2 cellular contexts compared by ENCODE assay signal in the genomic region with DNA sequence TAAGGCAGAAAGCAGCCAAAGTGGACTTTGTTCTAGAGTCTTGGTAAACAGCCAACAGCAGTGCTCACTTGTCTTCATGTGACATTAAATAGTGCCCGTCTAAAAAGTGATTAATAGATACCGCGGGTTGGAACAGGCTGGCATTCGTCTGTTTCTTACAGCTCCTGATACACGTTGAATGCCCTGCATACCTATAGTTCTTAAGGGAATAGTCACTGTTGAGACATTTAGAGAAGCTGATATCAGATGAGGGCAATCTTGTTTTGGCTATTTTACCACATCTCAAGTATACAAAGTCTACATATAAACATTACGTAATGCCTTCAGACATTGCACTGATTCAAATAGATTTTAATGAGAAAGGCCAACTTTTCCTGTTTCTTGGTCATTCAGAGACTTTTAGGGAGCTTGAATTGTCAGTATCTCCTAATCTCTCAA.
TF ChIP-seq lines count a peak whose summit lies in the region.

No MANE protein-coding gene starts in this region.

TF ChIP-seq in Ishikawa, 13 proteins besides CTCF, POLR2A, EP300 and RAD21 (continued from another document):
- TF ChIP-seq CEBPB (IDR thresholded peaks at IDR 0.05) (peak; percentile 25; the same call in 1 of the 2 replicates), TEAD4 (IDR thresholded peaks at IDR 0.05) (peak; percentile 74)

TF ChIP-seq in H1, 55 proteins besides CTCF, POLR2A, EP300 and RAD21 (continued from another document):
- TF ChIP-seq TBP (IDR thresholded peaks at IDR 0.05; ENCODE audit: low read depth, low read length): no peak
- no peak for TF ChIP-seq JUN (IDR thresholded peaks at IDR 0.05; ENCODE audit: low read depth, low read length)
- TF ChIP-seq, protein P1, sequence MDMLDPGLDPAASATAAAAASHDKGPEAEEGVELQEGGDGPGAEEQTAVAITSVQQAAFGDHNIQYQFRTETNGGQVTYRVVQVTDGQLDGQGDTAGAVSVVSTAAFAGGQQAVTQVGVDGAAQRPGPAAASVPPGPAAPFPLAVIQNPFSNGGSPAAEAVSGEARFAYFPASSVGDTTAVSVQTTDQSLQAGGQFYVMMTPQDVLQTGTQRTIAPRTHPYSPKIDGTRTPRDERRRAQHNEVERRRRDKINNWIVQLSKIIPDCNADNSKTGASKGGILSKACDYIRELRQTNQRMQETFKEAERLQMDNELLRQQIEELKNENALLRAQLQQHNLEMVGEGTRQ (IDR thresholded peaks at IDR 0.05; ENCODE audit: low read length): no peak
- no peak for TF ChIP-seq CHD2 (IDR thresholded peaks at IDR 0.05; ENCODE audit: low read length)
- TF ChIP-seq, protein P2, sequence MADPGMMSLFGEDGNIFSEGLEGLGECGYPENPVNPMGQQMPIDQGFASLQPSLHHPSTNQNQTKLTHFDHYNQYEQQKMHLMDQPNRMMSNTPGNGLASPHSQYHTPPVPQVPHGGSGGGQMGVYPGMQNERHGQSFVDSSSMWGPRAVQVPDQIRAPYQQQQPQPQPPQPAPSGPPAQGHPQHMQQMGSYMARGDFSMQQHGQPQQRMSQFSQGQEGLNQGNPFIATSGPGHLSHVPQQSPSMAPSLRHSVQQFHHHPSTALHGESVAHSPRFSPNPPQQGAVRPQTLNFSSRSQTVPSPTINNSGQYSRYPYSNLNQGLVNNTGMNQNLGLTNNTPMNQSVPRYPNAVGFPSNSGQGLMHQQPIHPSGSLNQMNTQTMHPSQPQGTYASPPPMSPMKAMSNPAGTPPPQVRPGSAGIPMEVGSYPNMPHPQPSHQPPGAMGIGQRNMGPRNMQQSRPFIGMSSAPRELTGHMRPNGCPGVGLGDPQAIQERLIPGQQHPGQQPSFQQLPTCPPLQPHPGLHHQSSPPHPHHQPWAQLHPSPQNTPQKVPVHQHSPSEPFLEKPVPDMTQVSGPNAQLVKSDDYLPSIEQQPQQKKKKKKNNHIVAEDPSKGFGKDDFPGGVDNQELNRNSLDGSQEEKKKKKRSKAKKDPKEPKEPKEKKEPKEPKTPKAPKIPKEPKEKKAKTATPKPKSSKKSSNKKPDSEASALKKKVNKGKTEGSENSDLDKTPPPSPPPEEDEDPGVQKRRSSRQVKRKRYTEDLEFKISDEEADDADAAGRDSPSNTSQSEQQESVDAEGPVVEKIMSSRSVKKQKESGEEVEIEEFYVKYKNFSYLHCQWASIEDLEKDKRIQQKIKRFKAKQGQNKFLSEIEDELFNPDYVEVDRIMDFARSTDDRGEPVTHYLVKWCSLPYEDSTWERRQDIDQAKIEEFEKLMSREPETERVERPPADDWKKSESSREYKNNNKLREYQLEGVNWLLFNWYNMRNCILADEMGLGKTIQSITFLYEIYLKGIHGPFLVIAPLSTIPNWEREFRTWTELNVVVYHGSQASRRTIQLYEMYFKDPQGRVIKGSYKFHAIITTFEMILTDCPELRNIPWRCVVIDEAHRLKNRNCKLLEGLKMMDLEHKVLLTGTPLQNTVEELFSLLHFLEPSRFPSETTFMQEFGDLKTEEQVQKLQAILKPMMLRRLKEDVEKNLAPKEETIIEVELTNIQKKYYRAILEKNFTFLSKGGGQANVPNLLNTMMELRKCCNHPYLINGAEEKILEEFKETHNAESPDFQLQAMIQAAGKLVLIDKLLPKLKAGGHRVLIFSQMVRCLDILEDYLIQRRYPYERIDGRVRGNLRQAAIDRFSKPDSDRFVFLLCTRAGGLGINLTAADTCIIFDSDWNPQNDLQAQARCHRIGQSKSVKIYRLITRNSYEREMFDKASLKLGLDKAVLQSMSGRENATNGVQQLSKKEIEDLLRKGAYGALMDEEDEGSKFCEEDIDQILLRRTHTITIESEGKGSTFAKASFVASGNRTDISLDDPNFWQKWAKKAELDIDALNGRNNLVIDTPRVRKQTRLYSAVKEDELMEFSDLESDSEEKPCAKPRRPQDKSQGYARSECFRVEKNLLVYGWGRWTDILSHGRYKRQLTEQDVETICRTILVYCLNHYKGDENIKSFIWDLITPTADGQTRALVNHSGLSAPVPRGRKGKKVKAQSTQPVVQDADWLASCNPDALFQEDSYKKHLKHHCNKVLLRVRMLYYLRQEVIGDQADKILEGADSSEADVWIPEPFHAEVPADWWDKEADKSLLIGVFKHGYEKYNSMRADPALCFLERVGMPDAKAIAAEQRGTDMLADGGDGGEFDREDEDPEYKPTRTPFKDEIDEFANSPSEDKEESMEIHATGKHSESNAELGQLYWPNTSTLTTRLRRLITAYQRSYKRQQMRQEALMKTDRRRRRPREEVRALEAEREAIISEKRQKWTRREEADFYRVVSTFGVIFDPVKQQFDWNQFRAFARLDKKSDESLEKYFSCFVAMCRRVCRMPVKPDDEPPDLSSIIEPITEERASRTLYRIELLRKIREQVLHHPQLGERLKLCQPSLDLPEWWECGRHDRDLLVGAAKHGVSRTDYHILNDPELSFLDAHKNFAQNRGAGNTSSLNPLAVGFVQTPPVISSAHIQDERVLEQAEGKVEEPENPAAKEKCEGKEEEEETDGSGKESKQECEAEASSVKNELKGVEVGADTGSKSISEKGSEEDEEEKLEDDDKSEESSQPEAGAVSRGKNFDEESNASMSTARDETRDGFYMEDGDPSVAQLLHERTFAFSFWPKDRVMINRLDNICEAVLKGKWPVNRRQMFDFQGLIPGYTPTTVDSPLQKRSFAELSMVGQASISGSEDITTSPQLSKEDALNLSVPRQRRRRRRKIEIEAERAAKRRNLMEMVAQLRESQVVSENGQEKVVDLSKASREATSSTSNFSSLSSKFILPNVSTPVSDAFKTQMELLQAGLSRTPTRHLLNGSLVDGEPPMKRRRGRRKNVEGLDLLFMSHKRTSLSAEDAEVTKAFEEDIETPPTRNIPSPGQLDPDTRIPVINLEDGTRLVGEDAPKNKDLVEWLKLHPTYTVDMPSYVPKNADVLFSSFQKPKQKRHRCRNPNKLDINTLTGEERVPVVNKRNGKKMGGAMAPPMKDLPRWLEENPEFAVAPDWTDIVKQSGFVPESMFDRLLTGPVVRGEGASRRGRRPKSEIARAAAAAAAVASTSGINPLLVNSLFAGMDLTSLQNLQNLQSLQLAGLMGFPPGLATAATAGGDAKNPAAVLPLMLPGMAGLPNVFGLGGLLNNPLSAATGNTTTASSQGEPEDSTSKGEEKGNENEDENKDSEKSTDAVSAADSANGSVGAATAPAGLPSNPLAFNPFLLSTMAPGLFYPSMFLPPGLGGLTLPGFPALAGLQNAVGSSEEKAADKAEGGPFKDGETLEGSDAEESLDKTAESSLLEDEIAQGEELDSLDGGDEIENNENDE (IDR thresholded peaks at IDR 0.05; ENCODE audit: insufficient replicate concordance, low read length): no peak
- TF ChIP-seq RXRA (IDR thresholded peaks at IDR 0.05; ENCODE audit: insufficient read depth, low read depth, low read length): no peak
- TF ChIP-seq TCF12 (IDR thresholded peaks at IDR 0.05; ENCODE audit: low read depth, low read length): no peak
